ENCODE assay signal across 18 cellular contexts in genomic region chr20:47300071-47300470, GRCh38. TPM values are rescaled to one million over a fixed set of nuclear protein-coding genes. Genes with fewer than 3 reads are reported as not detected.
DNase-seq lines count a peak whose midpoint lies in the region; ATAC-seq and TF ChIP-seq lines count a peak whose summit lies in the region.
"Had no signal": no experiment of that assay in that cellular context is flagged by ENCODE, and none has a peak within 500 bp of the region (broad histone marks: within the 10 kb centered on the region; RNA-seq: fewer than 3 reads in every experiment).

No MANE protein-coding gene starts in this region.

- H3K9ac ChIP-seq in endodermal cell (ENCODE audit: extremely low read depth, low read length, poor library complexity, severe bottlenecking) = no peak overlapping the region
- H3K9ac ChIP-seq: SK-N-SH had no signal

- no peaks in the 10 kb centered on the region for H3K27me3 Mint-ChIP-seq in CD8-positive, alpha-beta T cell (ENCODE audit: low read depth)
- no peaks in the 10 kb centered on the region for H3K27me3 Mint-ChIP-seq in endodermal cell (ENCODE audit: insufficient read depth)
- no peaks in the 10 kb centered on the region for H3K27me3 Mint-ChIP-seq in progenitor cell of endocrine pancreas
- H3K27me3 Mint-ChIP-seq: activated CD4-positive, alpha-beta T cell treated with anti-CD3 and anti-CD28 coated beads for 36 hours had no signal

- no peak overlapping the region for H3K4me3 Mint-ChIP-seq in CD8-positive, alpha-beta T cell
- H3K4me3 Mint-ChIP-seq in endodermal cell (no peak overlapping the region), progenitor cell of endocrine pancreas (ENCODE audit: low read depth) (no peak overlapping the region)
- H3K4me3 Mint-ChIP-seq: activated CD4-positive, alpha-beta T cell treated with anti-CD3 and anti-CD28 coated beads for 36 hours; mesothelial cell of epicardium had no signal

- peak overlapping the region; percentile 11 for H3K27ac Mint-ChIP-seq in CD8-positive, alpha-beta T cell
- H3K27ac Mint-ChIP-seq in endodermal cell (peak overlapping the region; percentile 3), progenitor cell of endocrine pancreas (peak overlapping the region; percentile 11)
- H3K27ac Mint-ChIP-seq: activated CD4-positive, alpha-beta T cell treated with anti-CD3 and anti-CD28 coated beads for 36 hours; mesothelial cell of epicardium had no signal

- H3K36me3 Mint-ChIP-seq in CD8-positive, alpha-beta T cell = peaks cover 86% of the 10 kb centered on the region
- peaks cover 61% of the 10 kb centered on the region for H3K36me3 Mint-ChIP-seq in endodermal cell (ENCODE audit: low read depth)
- H3K36me3 Mint-ChIP-seq in progenitor cell of endocrine pancreas (ENCODE audit: insufficient read depth) = peaks cover 32% of the 10 kb centered on the region

- 97 to 100% methylated on average over 4 of the region's 4 CpGs for WGBS in endodermal cell (ENCODE audit: insufficient coverage in 1 of 2, insufficient read length in 1 of 2), 2 experiments

- no peak overlapping the region for H3K4me3 ChIP-seq in CD8-positive, alpha-beta T cell (ENCODE audit: low read depth, low read length)
- no peak overlapping the region for H3K4me3 ChIP-seq in endodermal cell (ENCODE audit: low read length)
- H3K4me3 ChIP-seq: hepatocyte, testis had no signal

- intact Hi-C loops in CD8-positive, alpha-beta T cell (cut with DNase I, micrococcal nuclease) = no loop called here

- no peak for ATAC-seq in CD8-positive, alpha-beta T cell
- ATAC-seq in HG02678 (IDR thresholded peaks at IDR 0.05; ENCODE audit: unreplicated experiment) = no peak
- ATAC-seq: activated CD4-positive, alpha-beta T cell treated with anti-CD3 and anti-CD28 coated beads for 36 hours; esophagus mucosa had no signal

- peaks cover 7% of the 10 kb centered on the region for H3K36me3 ChIP-seq in CD8-positive, alpha-beta T cell (ENCODE audit: insufficient read depth, low read length)
- H3K36me3 ChIP-seq in endodermal cell (ENCODE audit: control insufficient read depth, insufficient read depth, low read length) = peaks cover 82% of the 10 kb centered on the region

- H3K27ac ChIP-seq in CD8-positive, alpha-beta T cell (ENCODE audit: low read depth, low read length) = no peak overlapping the region
- no peak overlapping the region for H3K27ac ChIP-seq in endodermal cell (ENCODE audit: low read depth, low read length)
- H3K27ac ChIP-seq: hepatocyte, testis had no signal

- POLR2A ChIA-PET in CD8-positive, alpha-beta T cell (lab: Charles Lee) = no interaction called here

- H3K4me1 Mint-ChIP-seq in CD8-positive, alpha-beta T cell (ENCODE audit: low read depth) = peaks cover 13% of the 10 kb centered on the region
- H3K4me1 Mint-ChIP-seq in endodermal cell (peaks cover 26% of the 10 kb centered on the region), progenitor cell of endocrine pancreas (ENCODE audit: low read depth) (peaks cover 4% of the 10 kb centered on the region)

- no peaks in the 10 kb centered on the region for H3K9me3 Mint-ChIP-seq in CD8-positive, alpha-beta T cell
- H3K9me3 Mint-ChIP-seq in endodermal cell (no peaks in the 10 kb centered on the region), progenitor cell of endocrine pancreas (ENCODE audit: low read depth) (no peaks in the 10 kb centered on the region)
- H3K9me3 Mint-ChIP-seq: activated naive CD4-positive, alpha-beta T cell treated with anti-CD3 and anti-CD28 coated beads, Interleukin-2, amount 50 U/mL, for 72 hours; mesothelial cell of epicardium had no signal

- H3K27me3 ChIP-seq in CD8-positive, alpha-beta T cell (ENCODE audit: insufficient read depth, low read length) = no peaks in the 10 kb centered on the region
- H3K27me3 ChIP-seq in endodermal cell (ENCODE audit: control insufficient read depth, insufficient read depth, low read length, poor library complexity, severe bottlenecking) = no peaks in the 10 kb centered on the region
- H3K27me3 ChIP-seq: hepatocyte, testis had no signal

- CTCF ChIA-PET in CD8-positive, alpha-beta T cell (lab: Charles Lee) = interaction anchor here (9.5 kb wide), 1 partner anchor 84 kb away, joined by 58 read pairs; no protein-coding TSS in a partner anchor

- TF ChIP-seq CTCF in CD8-positive, alpha-beta T cell (IDR thresholded peaks at IDR 0.05) = no peak
- TF ChIP-seq CTCF in endodermal cell (conservative IDR thresholded peaks at IDR 0.05) = no peak
- TF ChIP-seq CTCF in progenitor cell of endocrine pancreas (IDR thresholded peaks at IDR 0.05; ENCODE audit: unreplicated experiment) = no peak

- no peak for DNase-seq in CD8-positive, alpha-beta T cell
- peak; percentile 57 for DNase-seq in HT1080 (ENCODE audit: low read depth)
- DNase-seq in endodermal cell = no peak
- no peak for DNase-seq in progenitor cell of endocrine pancreas (ENCODE audit: low spot score, unreplicated experiment)
- DNase-seq in DMS53 treated with DMSO at 0.1 percent for 48 hours (lab: John Stamatoyannopoulos, UW; ENCODE audit: unreplicated experiment) = no peak
- DNase-seq in activated effector memory CD4-positive, alpha-beta T cell treated with Interleukin-2 at 50 U/mL for 16 hours = no peak
- DNase-seq: activated CD4-positive, alpha-beta T cell treated with anti-CD3 and anti-CD28 coated beads for 36 hours; activated CD8-positive, alpha-beta memory T cell treated with anti-CD3 and anti-CD28 coated beads, Interleukin-2, amount 50 U/mL, for 48 hours; NCI-H748 treated with DMSO at 0.1 percent for 48 hours; SK-N-SH; small intestine; T-helper 9 cell; testis had no signal

- no peaks in the 10 kb centered on the region for H3K4me1 ChIP-seq in CD8-positive, alpha-beta T cell (ENCODE audit: insufficient read depth, low read length)
- peaks cover 11% of the 10 kb centered on the region for H3K4me1 ChIP-seq in endodermal cell (ENCODE audit: control insufficient read depth, insufficient read depth, low read length)

- H3K9me3 ChIP-seq in CD8-positive, alpha-beta T cell (ENCODE audit: low read length) = no peaks in the 10 kb centered on the region
- H3K9me3 ChIP-seq in endodermal cell (ENCODE audit: control insufficient read depth, low read length) = no peaks in the 10 kb centered on the region
- H3K9me3 ChIP-seq: SK-N-SH, testis had no signal

RNA-seq across cellular contexts. Expression of gene ZMYND8, which starts 56.4 kb away (rescaled TPM):
- 10 to 100 TPM; 23.2 to 27.0 TPM for total RNA-seq in CD8-positive, alpha-beta T cell
- total RNA-seq in HT1080 (2014; rRNA removed; shearing (Covaris generic)) = 20.1 and 23.7 TPM in 2 replicates
- 27.4 and 36.6 TPM in 2 replicates for polyA plus RNA-seq in HT1080 (2015; cell fraction: cytosol; rRNA removed)
- polyA plus RNA-seq in HT1080 (2015; cell fraction: nucleus; rRNA removed) = 92.5 and 97.0 TPM in 2 replicates
- 10 to 100 TPM; 85.0 to 99.9 TPM for total RNA-seq in endodermal cell
- polyA plus RNA-seq in endodermal cell (2013, experiment 1 of 2) = 47.1 TPM
- 46.3 TPM for polyA plus RNA-seq in endodermal cell (2013, experiment 2 of 2)
- total RNA-seq in progenitor cell of endocrine pancreas = 100 and 102 TPM in 2 replicates
